ENCODE assay signal across 8 cellular contexts in the genomic region with DNA sequence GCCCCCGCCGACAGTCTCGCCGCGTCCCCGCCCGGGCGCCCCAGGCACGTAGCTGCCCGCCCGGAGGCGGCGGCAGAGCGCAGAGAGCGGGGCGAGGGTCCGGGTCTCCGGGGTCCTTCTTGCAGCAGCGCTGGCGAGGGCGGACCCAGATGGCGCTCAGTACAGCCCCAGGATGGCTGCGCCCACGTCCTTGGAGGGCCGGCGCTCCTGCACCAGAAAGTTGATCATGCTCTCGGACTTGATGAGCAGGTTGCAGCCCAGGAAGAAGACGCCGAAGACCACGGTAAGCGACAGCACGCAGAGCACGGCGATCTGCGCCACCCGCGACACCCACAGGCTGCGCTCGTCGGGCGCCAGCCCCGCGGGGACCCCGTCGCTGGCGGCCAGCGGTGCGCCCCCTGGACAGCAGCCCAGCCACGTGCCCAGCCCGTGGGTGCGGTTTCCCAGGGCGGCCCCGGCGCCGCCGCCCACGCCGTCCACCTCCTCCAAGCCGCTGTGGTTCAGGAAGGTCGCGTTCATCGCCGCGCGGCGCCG.
DNase-seq lines count a peak whose midpoint lies in the region; ATAC-seq lines count a peak whose summit lies in the region.

No MANE protein-coding gene starts in this region.

- peak; percentile 62 to 64 for ATAC-seq in stimulated activated naive B cell treated with anti-CD40 and anti-IgM and Interleukin-4, amounts not matched to agents 10 μg/mL and 1 μg/mL and 100 μg/mL, for 72 hours (replicated peaks)
- ATAC-seq in GM18870 (IDR thresholded peaks at IDR 0.05; ENCODE audit: unreplicated experiment), result no peak

- H3K27ac Mint-ChIP-seq in activated naive CD8-positive, alpha-beta T cell, result no peak overlapping the region
- no peak overlapping the region for H3K27ac Mint-ChIP-seq in stimulated activated naive B cell treated with anti-CD40 and anti-IgM and Interleukin-4, amounts not matched to agents 10 μg/mL and 1 μg/mL and 100 μg/mL, for 72 hours

- H3K9me3 ChIP-seq in iPS-18c (ENCODE audit: control insufficient read depth, insufficient read depth, low read length), result peaks cover 2% of the 10 kb centered on the region

- DNase-seq in activated T-cell treated with anti-CD3 and anti-CD28 coated beads for 48 hours (ENCODE audit: low read depth), result peak; percentile 6
- DNase-seq in activated T-cell treated with anti-CD3 and anti-CD28 coated beads for 4 hours, result no peak
- DNase-seq in stimulated activated naive B cell treated with anti-CD40 and anti-IgM and Interleukin-4, amounts not matched to agents 10 μg/mL and 1 μg/mL and 100 μg/mL, for 72 hours, result no peak
- no peak for DNase-seq in superior temporal gyrus (ENCODE audit: extremely low spot score)
- no peak for DNase-seq in AG20443 (ENCODE audit: low spot score)

- peaks cover 16% of the 10 kb centered on the region for H3K27me3 Mint-ChIP-seq in activated naive CD8-positive, alpha-beta T cell
- H3K27me3 Mint-ChIP-seq in stimulated activated naive B cell treated with anti-CD40 and anti-IgM and Interleukin-4, amounts not matched to agents 10 μg/mL and 1 μg/mL and 100 μg/mL, for 72 hours, result peaks cover 35 to 46% of the 10 kb centered on the region in 2 donors

- peak overlapping the region; percentile 64 for H3K4me3 ChIP-seq in iPS-18c (ENCODE audit: insufficient read depth, low read depth, low read length)

- H3K36me3 Mint-ChIP-seq in activated naive CD8-positive, alpha-beta T cell, result peaks cover 10% of the 10 kb centered on the region
- peaks cover 3 to 9% of the 10 kb centered on the region in 2 donors for H3K36me3 Mint-ChIP-seq in stimulated activated naive B cell treated with anti-CD40 and anti-IgM and Interleukin-4, amounts not matched to agents 10 μg/mL and 1 μg/mL and 100 μg/mL, for 72 hours

- peak overlapping the region; percentile 90 for H3K4me3 Mint-ChIP-seq in activated naive CD8-positive, alpha-beta T cell
- peak overlapping the region; percentile 85 to 86 for H3K4me3 Mint-ChIP-seq in stimulated activated naive B cell treated with anti-CD40 and anti-IgM and Interleukin-4, amounts not matched to agents 10 μg/mL and 1 μg/mL and 100 μg/mL, for 72 hours

- H3K9me3 Mint-ChIP-seq in activated naive CD8-positive, alpha-beta T cell (ENCODE audit: low read depth), result no peaks in the 10 kb centered on the region
- H3K9me3 Mint-ChIP-seq in stimulated activated naive B cell treated with anti-CD40 and anti-IgM and Interleukin-4, amounts not matched to agents 10 μg/mL and 1 μg/mL and 100 μg/mL, for 72 hours, result no peaks in the 10 kb centered on the region

- H3K4me1 Mint-ChIP-seq in activated naive CD8-positive, alpha-beta T cell (ENCODE audit: low read depth), result peaks cover 8% of the 10 kb centered on the region
- peaks cover 17 to 29% of the 10 kb centered on the region in 2 donors for H3K4me1 Mint-ChIP-seq in stimulated activated naive B cell treated with anti-CD40 and anti-IgM and Interleukin-4, amounts not matched to agents 10 μg/mL and 1 μg/mL and 100 μg/mL, for 72 hours
